19 cellular contexts compared by ENCODE assay signal in the genomic region with DNA sequence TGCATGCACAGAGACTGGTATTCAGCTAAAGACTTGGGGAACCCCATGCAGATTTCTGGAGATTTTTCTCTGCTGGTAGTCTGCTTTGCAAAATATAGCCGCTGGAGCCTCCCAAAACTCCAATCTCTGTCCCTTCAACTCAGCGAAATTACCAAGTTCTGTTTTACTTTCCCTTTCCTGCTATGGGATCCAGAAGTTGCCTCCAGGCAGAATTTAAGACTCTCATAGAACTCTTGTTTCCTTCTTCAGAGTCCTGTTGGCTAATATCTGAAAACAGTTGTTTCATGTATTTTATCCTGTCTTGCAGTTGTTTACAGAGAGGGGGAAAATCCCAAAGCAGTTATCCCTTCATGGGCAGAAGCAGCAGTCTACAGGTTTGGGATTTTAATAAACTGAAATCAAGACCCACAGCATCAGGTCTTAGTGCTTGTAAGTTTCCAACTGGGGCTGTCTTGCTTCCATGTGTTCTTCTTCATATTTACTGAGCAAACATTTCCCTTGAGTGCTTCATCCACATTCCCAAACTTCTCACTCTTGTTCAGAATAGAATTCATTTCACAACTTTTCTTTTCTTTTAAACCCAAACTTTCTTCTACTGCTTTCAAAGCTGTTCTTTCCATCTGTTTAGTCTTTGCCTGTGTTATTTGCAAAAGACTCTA.
DNase-seq lines count a peak whose midpoint lies in the region; TF ChIP-seq lines count a peak whose summit lies in the region.
"Had no signal": no experiment of that assay in that cellular context is flagged by ENCODE, and none has a peak within 500 bp of the region (broad histone marks: within the 10 kb centered on the region; RNA-seq: fewer than 3 reads in every experiment).

No MANE protein-coding gene starts in this region.

- peak overlapping the region; percentile 48 to 86 (median 74) for H3K27ac Mint-ChIP-seq in nephron
- H3K27ac Mint-ChIP-seq: activated CD4-positive, alpha-beta T cell treated with anti-CD3 and anti-CD28 coated beads, Interleukin-2, amount 10 ng/mL, durations not matched to agents 24 days and 14 days; activated naive CD8-positive, alpha-beta T cell had no signal

- no peak for TF ChIP-seq CTCF in epithelial cell of esophagus (IDR thresholded peaks at IDR 0.05; ENCODE audit: insufficient read depth, low read depth, low read length, missing control alignments)
- TF ChIP-seq CTCF in nephron (IDR thresholded peaks at IDR 0.05; ENCODE audit: unreplicated experiment in 3 of 3) = no peak

- H3K27me3 Mint-ChIP-seq in nephron (ENCODE audit: low read depth) = no peaks in the 10 kb centered on the region
- H3K27me3 Mint-ChIP-seq: activated CD4-positive, alpha-beta T cell treated with anti-CD3 and anti-CD28 coated beads, Interleukin-2, amount 10 ng/mL, durations not matched to agents 24 days and 14 days; activated naive CD8-positive, alpha-beta T cell had no signal

- H3K9me3 Mint-ChIP-seq in nephron = no peaks in the 10 kb centered on the region
- H3K9me3 Mint-ChIP-seq: activated CD4-positive, alpha-beta T cell treated with anti-CD3 and anti-CD28 coated beads, Interleukin-2, amount 10 ng/mL, durations not matched to agents 24 days and 14 days had no signal

- H3K36me3 Mint-ChIP-seq in nephron (ENCODE audit: low read depth) = no peaks in the 10 kb centered on the region

- no peak overlapping the region for H3K4me3 Mint-ChIP-seq in nephron
- H3K4me3 Mint-ChIP-seq: activated CD4-positive, alpha-beta T cell treated with anti-CD3 and anti-CD28 coated beads, Interleukin-2, amount 10 ng/mL, durations not matched to agents 24 days and 14 days; activated naive CD8-positive, alpha-beta T cell had no signal

- no peak overlapping the region for H3K4me3 ChIP-seq in epithelial cell of esophagus (ENCODE audit: low read length)
- H3K4me3 ChIP-seq: HAP-1, skin epidermis had no signal

- peaks cover 6% of the 10 kb centered on the region for H3K4me1 Mint-ChIP-seq in nephron
- H3K4me1 Mint-ChIP-seq: activated CD4-positive, alpha-beta T cell treated with anti-CD3 and anti-CD28 coated beads, Interleukin-2, amount 10 ng/mL, durations not matched to agents 24 days and 14 days had no signal

- peak; percentile 9 for DNase-seq in AG08396 (ENCODE audit: low spot score)
- peak; percentile 61 for DNase-seq in M059J (ENCODE audit: low read depth)
- DNase-seq in epithelial cell of esophagus (ENCODE audit: low read depth) = peak; percentile 22
- DNase-seq in cortex of kidney (lab: John Stamatoyannopoulos, UW) = no peak
- no peak for DNase-seq in COLO829 (ENCODE audit: low spot score)
- no peak for DNase-seq in T-helper 9 cell
- DNase-seq in HT-29 (ENCODE audit: low spot score) = no peak
- DNase-seq: activated CD4-positive, alpha-beta T cell treated with anti-CD3 and anti-CD28 coated beads, Interleukin-2, amount 10 ng/mL, durations not matched to agents 24 days and 14 days; brain microvascular endothelial cell; COR-L47; effector memory CD4-positive, alpha-beta T cell; KG1; NCI-H1105 treated with DMSO at 0.1 percent for 48 hours; nucleus accumbens; SHP77 treated with DMSO at 0.1 percent for 48 hours had no signal

Comparison
In these comparisons a context has a peak if more than half of its experiments do, and no peak if none do; other contexts are left out.
1. DNase-seq: peak in AG08396 (single experiment), M059J (single experiment) and epithelial cell of esophagus (single experiment); none in cortex of kidney (single experiment), COLO829 (single experiment), T-helper 9 cell (single experiment) and HT-29 (single experiment).